2 cellular contexts compared by ENCODE assay signal in genomic region chr14:104147346-104148125, GRCh38.
TF ChIP-seq lines count a peak whose summit lies in the region.

No MANE protein-coding gene starts in this region.

TF ChIP-seq in SK-N-SH, 30 proteins besides CTCF, POLR2A, EP300 and RAD21:
- TF ChIP-seq REST (IDR thresholded peaks at IDR 0.05; ENCODE audit: low read depth, low read length) (no peak), RCOR1 (IDR thresholded peaks at IDR 0.05; ENCODE audit: low read length) (no peak), MXI1 (IDR thresholded peaks at IDR 0.05; ENCODE audit: low read depth, low read length) (no peak), TCF12 (IDR thresholded peaks at IDR 0.05) (no peak), RXRA (IDR thresholded peaks at IDR 0.05; ENCODE audit: borderline replicate concordance, low read depth) (no peak), GATA2 (CRISPR knock-in tag; IDR thresholded peaks at IDR 0.05) (no peak), JUND (IDR thresholded peaks at IDR 0.05) (no peak), ELF1 (IDR thresholded peaks at IDR 0.05) (no peak)

TF ChIP-seq in SK-N-SH treated with all-trans-retinoic acid at 6 μM for 48 hours, 23 proteins besides CTCF, POLR2A, EP300 and RAD21 (continued from another document):
- TF ChIP-seq ISL1 (CRISPR knock-in tag; IDR thresholded peaks at IDR 0.05) (no peak), ZNF8 (CRISPR knock-in tag; IDR thresholded peaks at IDR 0.05) (no peak), OSR1 (CRISPR knock-in tag; IDR thresholded peaks at IDR 0.05) (no peak), ZFP30 (CRISPR knock-in tag; IDR thresholded peaks at IDR 0.05) (no peak), ESRRG (CRISPR knock-in tag; IDR thresholded peaks at IDR 0.05) (no peak), ZC3H10 (CRISPR knock-in tag; IDR thresholded peaks at IDR 0.05) (no peak), PATZ1 (CRISPR knock-in tag; IDR thresholded peaks at IDR 0.05; ENCODE audit: borderline replicate concordance) (no peak), CREB5 (CRISPR knock-in tag; IDR thresholded peaks at IDR 0.05; ENCODE audit: low read depth) (no peak), TCF4 (CRISPR knock-in tag; IDR thresholded peaks at IDR 0.05; ENCODE audit: borderline replicate concordance) (no peak), TOX (CRISPR knock-in tag; IDR thresholded peaks at IDR 0.05; ENCODE audit: borderline replicate concordance) (no peak)
- TF ChIP-seq, protein P1, sequence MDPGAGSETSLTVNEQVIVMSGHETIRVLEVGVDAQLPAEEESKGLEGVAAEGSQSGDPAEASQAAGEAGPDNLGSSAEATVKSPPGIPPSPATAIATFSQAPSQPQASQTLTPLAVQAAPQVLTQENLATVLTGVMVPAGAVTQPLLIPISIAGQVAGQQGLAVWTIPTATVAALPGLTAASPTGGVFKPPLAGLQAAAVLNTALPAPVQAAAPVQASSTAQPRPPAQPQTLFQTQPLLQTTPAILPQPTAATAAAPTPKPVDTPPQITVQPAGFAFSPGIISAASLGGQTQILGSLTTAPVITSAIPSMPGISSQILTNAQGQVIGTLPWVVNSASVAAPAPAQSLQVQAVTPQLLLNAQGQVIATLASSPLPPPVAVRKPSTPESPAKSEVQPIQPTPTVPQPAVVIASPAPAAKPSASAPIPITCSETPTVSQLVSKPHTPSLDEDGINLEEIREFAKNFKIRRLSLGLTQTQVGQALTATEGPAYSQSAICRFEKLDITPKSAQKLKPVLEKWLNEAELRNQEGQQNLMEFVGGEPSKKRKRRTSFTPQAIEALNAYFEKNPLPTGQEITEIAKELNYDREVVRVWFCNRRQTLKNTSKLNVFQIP (CRISPR knock-in tag; IDR thresholded peaks at IDR 0.05; ENCODE audit: borderline replicate concordance, low read depth) = no peak
